In genomic region chr15:26001201-26001600, GRCh38 we compare ENCODE assay signal across 33 cellular contexts.
DNase-seq lines count a peak whose midpoint lies in the region; ATAC-seq and TF ChIP-seq lines count a peak whose summit lies in the region.
"Had no signal": no experiment of that assay in that cellular context is flagged by ENCODE, and none has a peak within 500 bp of the region (broad histone marks: within the 10 kb centered on the region; RNA-seq: fewer than 3 reads in every experiment).

No MANE protein-coding gene starts in this region.

- no peaks in the 10 kb centered on the region for H3K4me1 Mint-ChIP-seq in osteocyte (ENCODE audit: unreplicated experiment)
- H3K4me1 Mint-ChIP-seq in natural killer cell treated with Interleukin-12 subunit alpha and Interleukin-12 subunit beta and Interleukin-15 and Interleukin-18, amount 100 ng/mL, for 72 hours (ENCODE audit: low read depth in 2 of 2): no peaks in the 10 kb centered on the region
- H3K4me1 Mint-ChIP-seq: B cell; CD14-positive monocyte; CD4-positive, alpha-beta memory T cell; CD4-positive, CD25-positive, alpha-beta regulatory T cell; CD8-positive, alpha-beta memory T cell had no signal

- no peaks in the 10 kb centered on the region for H3K36me3 Mint-ChIP-seq in osteocyte (ENCODE audit: unreplicated experiment)
- no peaks in the 10 kb centered on the region for H3K36me3 Mint-ChIP-seq in natural killer cell treated with Interleukin-12 subunit alpha and Interleukin-12 subunit beta and Interleukin-15 and Interleukin-18, amount 100 ng/mL, for 72 hours
- H3K36me3 Mint-ChIP-seq: CD14-positive monocyte; CD4-positive, alpha-beta memory T cell; CD4-positive, CD25-positive, alpha-beta regulatory T cell; CD8-positive, alpha-beta memory T cell; CD8-positive, alpha-beta T cell had no signal

- no peak overlapping the region for H3K4me3 Mint-ChIP-seq in osteocyte (ENCODE audit: unreplicated experiment)
- H3K4me3 Mint-ChIP-seq in natural killer cell treated with Interleukin-12 subunit alpha and Interleukin-12 subunit beta and Interleukin-15 and Interleukin-18, amount 100 ng/mL, for 72 hours: no peak overlapping the region
- H3K4me3 Mint-ChIP-seq: B cell; CD14-positive monocyte; CD4-positive, alpha-beta memory T cell; CD4-positive, alpha-beta T cell; CD4-positive, CD25-positive, alpha-beta regulatory T cell; CD8-positive, alpha-beta memory T cell; CD8-positive, alpha-beta T cell had no signal

- no peak for ATAC-seq in natural killer cell treated with Interleukin-12 subunit alpha and Interleukin-12 subunit beta and Interleukin-15 and Interleukin-18, amount 100 ng/mL, for 72 hours
- no peak for ATAC-seq in GM18498 (IDR thresholded peaks at IDR 0.05; ENCODE audit: unreplicated experiment)
- ATAC-seq: A549; CD8-positive, alpha-beta T cell had no signal

- H3K23ac ChIP-seq in neuronal stem cell (ENCODE audit: low read depth, low read length, poor library complexity): no peak overlapping the region
- H3K23ac ChIP-seq in trophoblast cell (ENCODE audit: low read length): no peak overlapping the region

- WGBS in neuronal stem cell (ENCODE audit: extremely low coverage in 2 of 2, insufficient read length in 2 of 2, insufficient replicate concordance in 1 of 2), 2 donors: no CpG with 5 or more reads among the region's 9 CpGs
- no CpG with 5 or more reads among the region's 9 CpGs for WGBS in trophoblast cell (ENCODE audit: extremely low coverage, insufficient coverage, insufficient read length)

- no peak overlapping the region for H3K27ac Mint-ChIP-seq in osteocyte (ENCODE audit: unreplicated experiment)
- H3K27ac Mint-ChIP-seq in natural killer cell treated with Interleukin-12 subunit alpha and Interleukin-12 subunit beta and Interleukin-15 and Interleukin-18, amount 100 ng/mL, for 72 hours: no peak overlapping the region
- H3K27ac Mint-ChIP-seq: B cell; CD14-positive monocyte; CD4-positive, alpha-beta memory T cell; CD4-positive, alpha-beta T cell; CD4-positive, CD25-positive, alpha-beta regulatory T cell; CD8-positive, alpha-beta memory T cell; CD8-positive, alpha-beta T cell had no signal

- no peak overlapping the region for H3K18ac ChIP-seq in neuronal stem cell (ENCODE audit: low read length)
- H3K18ac ChIP-seq in trophoblast cell (ENCODE audit: low read length): no peak overlapping the region

- H2BK5ac ChIP-seq in neuronal stem cell (ENCODE audit: low read length): no peak overlapping the region
- no peak overlapping the region for H2BK5ac ChIP-seq in trophoblast cell (ENCODE audit: low read depth, low read length, poor library complexity)

- DNase-seq in neuronal stem cell (ENCODE audit: low spot score) (no peak), osteocyte (ENCODE audit: extremely low spot score, unreplicated experiment) (peak; percentile 69), trophoblast cell (no peak), foreskin melanocyte (no peak)
- no peak for DNase-seq in natural killer cell treated with Interleukin-12 subunit alpha and Interleukin-12 subunit beta and Interleukin-15 and Interleukin-18, amount 100 ng/mL, for 72 hours (ENCODE audit: low spot score)
- DNase-seq: 8988T; ACHN; AML-193; BE2C; C1 segment of cervical spinal cord; Caco-2; Calu3; CD4-positive, alpha-beta memory T cell; CD4-positive, alpha-beta T cell; CD4-positive, CD25-positive, alpha-beta regulatory T cell; CD8-positive, alpha-beta memory T cell; COR-L47; DMS 273 treated with DMSO at 0.1 percent for 48 hours; DMS153; DMS53; DMS79; DMS79 treated with DMSO at 0.1 percent for 48 hours; DND-41; EL had no signal

- H2AFZ ChIP-seq in neuronal stem cell (ENCODE audit: low read length): no peak overlapping the region
- H2AFZ ChIP-seq in trophoblast cell (ENCODE audit: insufficient read depth, low read length, poor library complexity): no peak overlapping the region

- H3K14ac ChIP-seq in neuronal stem cell (ENCODE audit: low read length) (no peak overlapping the region), trophoblast cell (ENCODE audit: low read length) (peak overlapping the region; percentile 6)

- no peak overlapping the region for H3K4me3 ChIP-seq in neuronal stem cell (ENCODE audit: low read length in 2 of 2)
- H3K4me3 ChIP-seq in trophoblast cell (ENCODE audit: low read depth, low read length): no peak overlapping the region
- H3K4me3 ChIP-seq: A549; BLaER1; BLaER1 treated with 17β-estradiol and CSF1 and Interleukin-3, amounts not matched to agents 10 nM and 100 nM had no signal

- H3K9ac ChIP-seq in neuronal stem cell (ENCODE audit: low read depth, low read length, poor library complexity) (no peak overlapping the region), trophoblast cell (ENCODE audit: low read length) (no peak overlapping the region)
- H3K9ac ChIP-seq: BLaER1; BLaER1 treated with 17β-estradiol and CSF1 and Interleukin-3, amounts not matched to agents 10 nM and 100 nM had no signal

- H2AK5ac ChIP-seq in neuronal stem cell (ENCODE audit: low read depth, low read length) (peak overlapping the region; percentile 53), trophoblast cell (ENCODE audit: low read length) (peak overlapping the region; percentile 7)

- H3K27me3 ChIP-seq in neuronal stem cell (ENCODE audit: control insufficient read depth in 3 of 3, insufficient read depth in 3 of 3, low read depth in 1 of 3, low read length in 3 of 3) (no peaks in the 10 kb centered on the region), trophoblast cell (ENCODE audit: insufficient read depth, low read length) (no peaks in the 10 kb centered on the region)
- H3K27me3 ChIP-seq: BE2C; BLaER1; BLaER1 treated with 17β-estradiol and CSF1 and Interleukin-3, amounts not matched to agents 10 nM and 100 nM had no signal

- H3K27me3 Mint-ChIP-seq in osteocyte (ENCODE audit: unreplicated experiment): peaks cover 48% of the 10 kb centered on the region
- H3K27me3 Mint-ChIP-seq in natural killer cell treated with Interleukin-12 subunit alpha and Interleukin-12 subunit beta and Interleukin-15 and Interleukin-18, amount 100 ng/mL, for 72 hours: peaks cover 5 to 6% of the 10 kb centered on the region in 2 donors

- H3K4me1 ChIP-seq in neuronal stem cell (ENCODE audit: control insufficient read depth in 2 of 2, insufficient read depth in 1 of 2, low read depth in 1 of 2, low read length in 2 of 2): no peaks in the 10 kb centered on the region
- no peaks in the 10 kb centered on the region for H3K4me1 ChIP-seq in trophoblast cell (ENCODE audit: control insufficient read depth in 1 of 2, insufficient read depth in 2 of 2, low read length in 2 of 2)
- H3K4me1 ChIP-seq: A549, BE2C, Caco-2 had no signal

- no peak overlapping the region for H2BK120ac ChIP-seq in neuronal stem cell (ENCODE audit: low read depth, low read length)
- no peak overlapping the region for H2BK120ac ChIP-seq in trophoblast cell (ENCODE audit: insufficient read depth, low read length, poor library complexity)

- no peak for TF ChIP-seq CTCF in osteocyte (IDR thresholded peaks at IDR 0.05)

- H3K27ac ChIP-seq in neuronal stem cell (replicated peaks; ENCODE audit: low read length) (no peak overlapping the region), trophoblast cell (ENCODE audit: low read depth, low read length) (no peak overlapping the region)
- H3K27ac ChIP-seq: 22Rv1; A549; BLaER1; BLaER1 treated with 17β-estradiol and CSF1 and Interleukin-3, amounts not matched to agents 10 nM and 100 nM; C4-2B had no signal

- H2BK12ac ChIP-seq in neuronal stem cell (ENCODE audit: low read length): no peak overlapping the region
- H2BK12ac ChIP-seq in trophoblast cell (ENCODE audit: low read length): peak overlapping the region; percentile 12

- H3K79me1 ChIP-seq in neuronal stem cell (ENCODE audit: low read depth, low read length): no peaks in the 10 kb centered on the region
- H3K79me1 ChIP-seq in trophoblast cell (ENCODE audit: low read length): peaks cover 4% of the 10 kb centered on the region

- no peak overlapping the region for H4K91ac ChIP-seq in neuronal stem cell (ENCODE audit: low read depth, low read length, poor library complexity)
- no peak overlapping the region for H4K91ac ChIP-seq in trophoblast cell (ENCODE audit: low read depth, low read length)

- H3K9me3 ChIP-seq in neuronal stem cell (replicated peaks in 1 of 2; ENCODE audit: control insufficient read depth in 2 of 2, insufficient read depth in 1 of 2, low read depth in 1 of 2, low read length in 2 of 2): no peaks in the 10 kb centered on the region
- H3K9me3 ChIP-seq in trophoblast cell (ENCODE audit: insufficient read depth, low read depth, low read length): no peaks in the 10 kb centered on the region
- H3K9me3 ChIP-seq: A549, BE2C had no signal

- H3K4ac ChIP-seq in neuronal stem cell (ENCODE audit: low read length) (no peak overlapping the region), trophoblast cell (ENCODE audit: low read depth, low read length) (no peak overlapping the region)

- no peak overlapping the region for H4K8ac ChIP-seq in neuronal stem cell (ENCODE audit: low read depth, low read length)
- H4K8ac ChIP-seq in trophoblast cell (ENCODE audit: low read depth, low read length): no peak overlapping the region

- H3K4me2 ChIP-seq in neuronal stem cell (ENCODE audit: insufficient read depth, low read length, poor library complexity, severe bottlenecking): no peak overlapping the region
- H3K4me2 ChIP-seq in trophoblast cell (ENCODE audit: low read length): no peak overlapping the region
- H3K4me2 ChIP-seq: A549, BLaER1 had no signal

- no peaks in the 10 kb centered on the region for H3K9me3 Mint-ChIP-seq in osteocyte (ENCODE audit: unreplicated experiment)
- H3K9me3 Mint-ChIP-seq in natural killer cell treated with Interleukin-12 subunit alpha and Interleukin-12 subunit beta and Interleukin-15 and Interleukin-18, amount 100 ng/mL, for 72 hours: peaks cover 6% of the 10 kb centered on the region

- H3K36me3 ChIP-seq in neuronal stem cell (replicated peaks in 1 of 2; ENCODE audit: control insufficient read depth in 2 of 2, insufficient read depth in 2 of 2, low read length in 2 of 2): no peaks in the 10 kb centered on the region
- H3K36me3 ChIP-seq in trophoblast cell (ENCODE audit: control insufficient read depth in 1 of 2, insufficient read depth in 2 of 2, low read length in 2 of 2): no peaks in the 10 kb centered on the region
- H3K36me3 ChIP-seq: BE2C; BLaER1; BLaER1 treated with 17β-estradiol and CSF1 and Interleukin-3, amounts not matched to agents 10 nM and 100 nM had no signal

- no peaks in the 10 kb centered on the region for H3K79me2 ChIP-seq in trophoblast cell (ENCODE audit: control insufficient read depth, insufficient read depth, low read length, poor library complexity)

- H4K12ac ChIP-seq in trophoblast cell (ENCODE audit: low read depth, low read length): no peak overlapping the region

- no peak overlapping the region for H2BK15ac ChIP-seq in neuronal stem cell (ENCODE audit: low read length)
